Comparison of ENCODE assay signal across 10 cellular contexts in the genomic region with DNA sequence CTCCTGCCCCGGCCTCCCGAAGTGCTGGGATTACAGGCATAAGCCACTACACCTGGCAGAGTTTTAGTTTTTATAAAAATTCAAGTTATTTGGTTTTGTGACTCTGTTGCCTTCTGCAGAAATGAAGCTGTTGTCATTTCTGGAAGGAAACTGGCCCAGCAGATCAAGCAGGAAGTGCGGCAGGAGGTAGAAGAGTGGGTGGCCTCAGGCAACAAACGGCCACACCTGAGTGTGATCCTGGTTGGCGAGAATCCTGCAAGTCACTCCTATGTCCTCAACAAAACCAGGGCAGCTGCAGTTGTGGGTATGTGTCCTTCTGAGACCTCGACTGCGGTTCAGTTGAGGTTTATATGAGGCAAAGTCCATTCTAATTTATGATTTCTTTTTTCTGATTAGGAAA. TPM values are rescaled to one million over a fixed set of nuclear protein-coding genes. Genes with fewer than 3 reads are reported as not detected.
DNase-seq lines count a peak whose midpoint lies in the region; ATAC-seq, FAIRE-seq and TF ChIP-seq lines count a peak whose summit lies in the region.
"Had no signal": no experiment of that assay in that cellular context is flagged by ENCODE, and none has a peak within 500 bp of the region (broad histone marks: within the 10 kb centered on the region; RNA-seq: fewer than 3 reads in every experiment).

No MANE protein-coding gene starts in this region.

- no peak for TF ChIP-seq CTCF in A549 (IDR thresholded peaks at IDR 0.05)
- no peak for TF ChIP-seq CTCF in glutamatergic neuron (IDR thresholded peaks at IDR 0.05; ENCODE audit: partially characterized antibody, unreplicated experiment)
- no peak for TF ChIP-seq CTCF in progenitor cell of endocrine pancreas (IDR thresholded peaks at IDR 0.05; ENCODE audit: unreplicated experiment)

- H3K4me3 ChIP-seq in A549, result no peak overlapping the region
- no peak overlapping the region for H3K4me3 ChIP-seq in neuronal stem cell (ENCODE audit: low read length in 2 of 2)

- no peak overlapping the region for H3K14ac ChIP-seq in neuronal stem cell (ENCODE audit: low read length)

- peaks cover 7 to 93% of the 10 kb centered on the region in 2 donors for H3K36me3 ChIP-seq in neuronal stem cell (replicated peaks in 1 of 2; ENCODE audit: control insufficient read depth in 2 of 2, insufficient read depth in 2 of 2, low read length in 2 of 2)

- no peak overlapping the region for H4K8ac ChIP-seq in neuronal stem cell (ENCODE audit: low read depth, low read length)

- peaks cover 1% of the 10 kb centered on the region for H3K79me1 ChIP-seq in neuronal stem cell (ENCODE audit: low read depth, low read length)

- no peak overlapping the region for H3K18ac ChIP-seq in neuronal stem cell (ENCODE audit: low read length)

- H2BK120ac ChIP-seq in neuronal stem cell (ENCODE audit: low read depth, low read length), result no peak overlapping the region

- H3K4me1 ChIP-seq in A549 (peaks cover 57% of the 10 kb centered on the region), neuronal stem cell (ENCODE audit: control insufficient read depth in 2 of 2, insufficient read depth in 1 of 2, low read depth in 1 of 2, low read length in 2 of 2) (peaks cover 0 to 2% of the 10 kb centered on the region in 2 donors)

- H3K23ac ChIP-seq in neuronal stem cell (ENCODE audit: low read depth, low read length, poor library complexity), result no peak overlapping the region

- peaks cover 65% of the 10 kb centered on the region for H3K4me1 Mint-ChIP-seq in T-helper 1 cell treated with Interleukin-12 subunit alpha and Interleukin-12 subunit beta and Interleukin-4 antibody, amounts not matched to agents 30 μg/mL and 1 μg/mL, for 36 hours (ENCODE audit: low read depth)
- H3K4me1 Mint-ChIP-seq in glutamatergic neuron (ENCODE audit: low read depth, unreplicated experiment) (peaks cover 16% of the 10 kb centered on the region), progenitor cell of endocrine pancreas (ENCODE audit: low read depth) (peaks cover 3% of the 10 kb centered on the region)

- H3K9me3 Mint-ChIP-seq in T-helper 1 cell treated with Interleukin-12 subunit alpha and Interleukin-12 subunit beta and Interleukin-4 antibody, amounts not matched to agents 30 μg/mL and 1 μg/mL, for 36 hours, result no peaks in the 10 kb centered on the region
- H3K9me3 Mint-ChIP-seq in glutamatergic neuron (ENCODE audit: unreplicated experiment) (no peaks in the 10 kb centered on the region), progenitor cell of endocrine pancreas (ENCODE audit: low read depth) (no peaks in the 10 kb centered on the region)
- H3K9me3 Mint-ChIP-seq: brain had no signal

- no peak overlapping the region for H2AK5ac ChIP-seq in neuronal stem cell (ENCODE audit: low read depth, low read length)

- WGBS in A549 (ENCODE audit: missing lambda C conversion rate), result 72% methylated on average over 7 of the region's 7 CpGs
- WGBS in neuronal stem cell (ENCODE audit: extremely low coverage in 2 of 2, insufficient read length in 2 of 2, insufficient replicate concordance in 1 of 2), 2 donors, result no CpG with 5 or more reads among the region's 7 CpGs

- no peak overlapping the region for H3K4ac ChIP-seq in neuronal stem cell (ENCODE audit: low read length)

- no peak for TF ChIP-seq RAD21 in A549 (conservative IDR thresholded peaks at IDR 0.05 in 1 of 2, IDR thresholded peaks at IDR 0.05 in 1 of 2)

- FAIRE-seq in A549 (lab: Jason Lieb, UNC), result no peak

- H3K4me2 ChIP-seq in A549 (peak overlapping the region; percentile 30), neuronal stem cell (ENCODE audit: insufficient read depth, low read length, poor library complexity, severe bottlenecking) (no peak overlapping the region)

- intact Hi-C loops in posterior vena cava (cut with DNase I), result no loop called here

- H3K9me3 ChIP-seq in A549 (no peaks in the 10 kb centered on the region), neuronal stem cell (replicated peaks in 1 of 2; ENCODE audit: control insufficient read depth in 2 of 2, insufficient read depth in 1 of 2, low read depth in 1 of 2, low read length in 2 of 2) (no peaks in the 10 kb centered on the region)

- H2BK12ac ChIP-seq in neuronal stem cell (ENCODE audit: low read length), result no peak overlapping the region

- no peaks in the 10 kb centered on the region for H3K27me3 Mint-ChIP-seq in T-helper 1 cell treated with Interleukin-12 subunit alpha and Interleukin-12 subunit beta and Interleukin-4 antibody, amounts not matched to agents 30 μg/mL and 1 μg/mL, for 36 hours (ENCODE audit: low read depth)
- peaks cover 7% of the 10 kb centered on the region for H3K27me3 Mint-ChIP-seq in glutamatergic neuron (ENCODE audit: unreplicated experiment)
- H3K27me3 Mint-ChIP-seq in progenitor cell of endocrine pancreas, result no peaks in the 10 kb centered on the region
- H3K27me3 Mint-ChIP-seq: brain had no signal

- H3K36me3 Mint-ChIP-seq in T-helper 1 cell treated with Interleukin-12 subunit alpha and Interleukin-12 subunit beta and Interleukin-4 antibody, amounts not matched to agents 30 μg/mL and 1 μg/mL, for 36 hours (ENCODE audit: low read depth), result peaks cover 53% of the 10 kb centered on the region
- H3K36me3 Mint-ChIP-seq in glutamatergic neuron (ENCODE audit: unreplicated experiment) (no peaks in the 10 kb centered on the region), progenitor cell of endocrine pancreas (ENCODE audit: insufficient read depth) (peaks cover 5% of the 10 kb centered on the region)

- POLR2A ChIA-PET in A549 (lab: Yijun Ruan, JAX), result interaction anchor here (1.2 to 1.6 kb wide), 3 partner anchors 9 to 27 kb away, joined by 4 to 6 read pairs (median 5); a partner anchor contains a TSS

- no peak overlapping the region for H2BK15ac ChIP-seq in neuronal stem cell (ENCODE audit: low read length)

- no peak overlapping the region for H4K91ac ChIP-seq in neuronal stem cell (ENCODE audit: low read depth, low read length, poor library complexity)

- H2AFZ ChIP-seq in neuronal stem cell (ENCODE audit: low read length), result no peak overlapping the region

- H3K27ac Mint-ChIP-seq in T-helper 1 cell treated with Interleukin-12 subunit alpha and Interleukin-12 subunit beta and Interleukin-4 antibody, amounts not matched to agents 30 μg/mL and 1 μg/mL, for 36 hours, result peak overlapping the region; percentile 96
- H3K27ac Mint-ChIP-seq in glutamatergic neuron (ENCODE audit: unreplicated experiment), result no peak overlapping the region
- no peak overlapping the region for H3K27ac Mint-ChIP-seq in progenitor cell of endocrine pancreas

- TF ChIP-seq POLR2A in A549 (IDR thresholded peaks at IDR 0.05; ENCODE audit: low read length), result no peak

- no peak overlapping the region for H2BK5ac ChIP-seq in neuronal stem cell (ENCODE audit: low read length)

- H3K27ac ChIP-seq in A549 (no peak overlapping the region), neuronal stem cell (replicated peaks; ENCODE audit: low read length) (no peak overlapping the region)

- peak; percentile 26 to 37; a peak in 3 of 6 replicates for ATAC-seq in A549
- peak; percentile 32 for ATAC-seq in GM19467 (IDR thresholded peaks at IDR 0.05; ENCODE audit: unreplicated experiment)
- ATAC-seq in HG03045 (IDR thresholded peaks at IDR 0.05; ENCODE audit: unreplicated experiment), result no peak

- CTCF ChIA-PET in A549 (lab: Yijun Ruan, JAX), result interaction anchor here (1.3 to 1.7 kb wide), 3 partner anchors 27 to 44 kb away, joined by 3 to 4 read pairs (median 4); a partner anchor contains a TSS

- no peak for TF ChIP-seq EP300 in A549 (IDR thresholded peaks at IDR 0.05)

- no peaks in the 10 kb centered on the region for H3K27me3 ChIP-seq in neuronal stem cell (ENCODE audit: control insufficient read depth in 3 of 3, insufficient read depth in 3 of 3, low read depth in 1 of 3, low read length in 3 of 3)

- no peak overlapping the region for H3K9ac ChIP-seq in neuronal stem cell (ENCODE audit: low read depth, low read length, poor library complexity)

- H3K4me3 Mint-ChIP-seq in T-helper 1 cell treated with Interleukin-12 subunit alpha and Interleukin-12 subunit beta and Interleukin-4 antibody, amounts not matched to agents 30 μg/mL and 1 μg/mL, for 36 hours, result peak overlapping the region; percentile 80
- H3K4me3 Mint-ChIP-seq in glutamatergic neuron (ENCODE audit: unreplicated experiment), result peak overlapping the region; percentile 42
- H3K4me3 Mint-ChIP-seq in progenitor cell of endocrine pancreas (ENCODE audit: low read depth), result no peak overlapping the region
- H3K4me3 Mint-ChIP-seq: brain had no signal

- no peak for DNase-seq in A549 (ENCODE audit: low read depth in 1 of 2, low spot score in 1 of 2)
- DNase-seq in glutamatergic neuron, result no peak
- DNase-seq in posterior vena cava (ENCODE audit: low spot score), result no peak
- DNase-seq in neuronal stem cell (ENCODE audit: low spot score), result no peak
- DNase-seq in progenitor cell of endocrine pancreas (ENCODE audit: low spot score, unreplicated experiment), result no peak
- DNase-seq: NCI-H524 treated with DMSO at 0.1 percent for 48 hours had no signal

RNA-seq across cellular contexts. Expression of a gene that starts 7.2 kb away (rescaled TPM):
- polyA plus RNA-seq in A549 (2011; rRNA removed), result 429 and 608 TPM in 2 replicates
- 270 and 278 TPM in 2 replicates for polyA plus RNA-seq in A549 (2012; cell fraction: cytosol; rRNA removed)
- polyA plus RNA-seq in A549 (2012; cell fraction: nucleus; rRNA removed), result 61.1 and 149 TPM in 2 replicates
- polyA plus RNA-seq in A549 (2017; fragmentation: RNase III; extraction: RNeasy Plus Mini Kit Qiagen cat#74134 plus additional on column Dnase treatment), result 149 to 188 TPM (median 153 TPM) in 3 replicates
- 254 and 261 TPM in 2 replicates for polyA minus RNA-seq in A549 (2011; rRNA and poly(A)+ RNA removed)
- total RNA-seq in glutamatergic neuron (ENCODE audit: unreplicated experiment), result 293 TPM
- total RNA-seq in posterior vena cava, result 100 to 1,000 TPM in 1 of 2 donors, 10 to 100 TPM in 1; 83.7 to 101 TPM
- polyA plus RNA-seq in neuronal stem cell (2013, experiment 1 of 2), result 56.1 TPM
- polyA plus RNA-seq in neuronal stem cell (2013, experiment 2 of 2), result 58.1 TPM
- total RNA-seq in progenitor cell of endocrine pancreas, result 64.9 and 71.2 TPM in 2 replicates

RNA-seq across cellular contexts. Expression of a gene that starts 26.9 kb away (rescaled TPM):
- polyA plus RNA-seq in A549 (2011; rRNA removed) (108 and 118 TPM in 2 replicates), A549 (2017; fragmentation: RNase III; extraction: RNeasy Plus Mini Kit Qiagen cat#74134 plus additional on column Dnase treatment) (65.5 to 72.6 TPM (median 71.8 TPM) in 3 replicates)
- 21.2 and 26.8 TPM in 2 replicates for polyA plus RNA-seq in A549 (2012; cell fraction: cytosol; rRNA removed)
- polyA plus RNA-seq in A549 (2012; cell fraction: nucleus; rRNA removed), result 7.6 and 18.8 TPM in 2 replicates
- 44.9 and 50.3 TPM in 2 replicates for polyA minus RNA-seq in A549 (2011; rRNA and poly(A)+ RNA removed)
- total RNA-seq in glutamatergic neuron (ENCODE audit: unreplicated experiment) (60.5 TPM), posterior vena cava (100 to 1,000 TPM; 101 to 119 TPM), progenitor cell of endocrine pancreas (93.5 and 94.9 TPM in 2 replicates)
- 73.6 TPM for polyA plus RNA-seq in neuronal stem cell (2013, experiment 1 of 2)
- 76.4 TPM for polyA plus RNA-seq in neuronal stem cell (2013, experiment 2 of 2)

RNA-seq across cellular contexts. Expression of a gene that starts 57.9 kb away (rescaled TPM):
- polyA plus RNA-seq in A549 (2011; rRNA removed) (93.9 and 136 TPM in 2 replicates), A549 (2017; fragmentation: RNase III; extraction: RNeasy Plus Mini Kit Qiagen cat#74134 plus additional on column Dnase treatment) (125 to 145 TPM (median 139 TPM) in 3 replicates)
- 117 and 146 TPM in 2 replicates for polyA plus RNA-seq in A549 (2012; cell fraction: cytosol; rRNA removed)
- polyA plus RNA-seq in A549 (2012; cell fraction: nucleus; rRNA removed), result 29.5 and 39.3 TPM in 2 replicates
- polyA minus RNA-seq in A549 (2011; rRNA and poly(A)+ RNA removed), result 7.1 and 7.7 TPM in 2 replicates
- total RNA-seq in glutamatergic neuron (ENCODE audit: unreplicated experiment) (17.7 TPM), posterior vena cava (10 to 100 TPM; 20.9 to 29.5 TPM), progenitor cell of endocrine pancreas (23.8 and 24.8 TPM in 2 replicates)
- polyA plus RNA-seq in neuronal stem cell (2013, experiment 1 of 2), result 69.7 TPM
- polyA plus RNA-seq in neuronal stem cell (2013, experiment 2 of 2), result 67.9 TPM
